In genomic region chr3:179299316-179299715, GRCh38 we compare ENCODE assay signal across 9 cellular contexts.
"Had no signal": no experiment of that assay in that cellular context is flagged by ENCODE, and none has a peak within 500 bp of the region (broad histone marks: within the 10 kb centered on the region; RNA-seq: fewer than 3 reads in every experiment).

No MANE protein-coding gene starts in this region.

- H3K27ac ChIP-seq: GM23248, KMS-11 had no signal

- DNase-seq: GM23248, GOT3, H9, HCEC 1CT, HFFc6, IMR-90, KBM-7 had no signal

- FAIRE-seq: HTR-8/SVneo had no signal

- H2AFZ ChIP-seq: GM23248 had no signal

- H3K4me2 ChIP-seq: KMS-11 had no signal

- H3K9ac ChIP-seq: GM23248, KMS-11 had no signal

- H3K4me3 ChIP-seq: GM23248 had no signal
